ENCODE assay signal across 23 cellular contexts in genomic region chr1:16065197-16065576, GRCh38. TPM values are rescaled to one million over a fixed set of nuclear protein-coding genes. Genes with fewer than 3 reads are reported as not detected.
"Had no signal": no experiment of that assay in that cellular context is flagged by ENCODE, and none has a peak within 500 bp of the region (broad histone marks: within the 10 kb centered on the region; RNA-seq: fewer than 3 reads in every experiment).

No MANE protein-coding gene starts in this region.

- H3K4me3 ChIP-seq: dorsolateral prefrontal cortex, lower lobe of right lung, psoas muscle, SK-N-MC, testis, upper lobe of left lung had no signal

- H3K4me1 ChIP-seq: lower lobe of right lung, psoas muscle had no signal

- H3K36me3 ChIP-seq: lower lobe of right lung, upper lobe of left lung had no signal

- DNase-seq: activated CD8-positive, alpha-beta memory T cell treated with anti-CD3 and anti-CD28 coated beads, Interleukin-2, amount 50 U/mL, for 4 hours; activated effector memory CD4-positive, alpha-beta T cell treated with anti-CD3 and anti-CD28 coated beads, Interleukin-2, amount 50 U/mL, for 16 hours; activated T-cell treated with anti-CD3 and anti-CD28 coated beads, Interleukin-2, amount 50 U/mL, for 4 hours; endodermal cell; foreskin melanocyte; glutamatergic neuron; hippocampal formation; lower lobe of right lung; psoas muscle; right cardiac atrium; stimulated activated naive CD8-positive, alpha-beta T cell treated with anti-CD3 and anti-CD28 coated beads, Interleukin-15, amount 100 ng/mL, for 72 hours; upper lobe of left lung had no signal

- ATAC-seq: activated CD4-positive, CD25-positive, alpha-beta regulatory T cell treated with anti-CD3 and anti-CD28 coated beads, Interleukin-2, amount 50 U/mL, for 24 hours; activated naive CD4-positive, alpha-beta T cell treated with anti-CD3 and anti-CD28 coated beads, Interleukin-2, amount 50 U/mL, for 72 hours; activated T-cell treated with anti-CD3 and anti-CD28 coated beads, Interleukin-2, amount 50 U/mL, for 4 hours; lower lobe of right lung; psoas muscle; right cardiac atrium; stimulated activated naive CD8-positive, alpha-beta T cell treated with anti-CD3 and anti-CD28 coated beads, Interleukin-15, amount 100 ng/mL, for 72 hours had no signal

- H3K27me3 ChIP-seq: dorsolateral prefrontal cortex, testis, upper lobe of left lung had no signal

- H3K27ac Mint-ChIP-seq: endodermal cell had no signal

- H3K36me3 Mint-ChIP-seq: activated naive CD4-positive, alpha-beta T cell treated with anti-CD3 and anti-CD28 coated beads, Interleukin-2, amount 50 U/mL, for 72 hours; brain had no signal

- H3K27ac ChIP-seq: lower lobe of right lung, psoas muscle, SK-N-MC, testis, upper lobe of left lung had no signal

- H3K9me3 ChIP-seq: lower lobe of right lung, psoas muscle, testis, upper lobe of left lung had no signal

- H3K4me3 Mint-ChIP-seq: activated T-cell treated with anti-CD3 and anti-CD28 coated beads, Interleukin-2, amount 50 U/mL, for 4 hours; brain; endodermal cell; stimulated activated naive CD8-positive, alpha-beta T cell treated with anti-CD3 and anti-CD28 coated beads, Interleukin-15, amount 100 ng/mL, for 72 hours had no signal

- H3K9me3 Mint-ChIP-seq: activated naive CD4-positive, alpha-beta T cell treated with anti-CD3 and anti-CD28 coated beads, Interleukin-2, amount 50 U/mL, for 72 hours; activated T-cell treated with anti-CD3 and anti-CD28 coated beads, Interleukin-2, amount 50 U/mL, for 4 hours; brain; endodermal cell; stimulated activated naive CD8-positive, alpha-beta T cell treated with anti-CD3 and anti-CD28 coated beads, Interleukin-15, amount 100 ng/mL, for 72 hours had no signal

RNA-seq across cellular contexts. Expression of gene FAM131C, which starts 8.3 kb away (rescaled TPM):
- total RNA-seq: lower lobe of right lung, psoas muscle, skeletal muscle tissue had no signal

RNA-seq across cellular contexts. Expression of gene CLCNKB, which starts 21.6 kb away (rescaled TPM):
- total RNA-seq: activated naive CD4-positive, alpha-beta T cell treated with anti-CD3 and anti-CD28 coated beads, Interleukin-2, amount 50 U/mL, for 72 hours; activated T-cell treated with anti-CD3 and anti-CD28 coated beads, Interleukin-2, amount 50 U/mL, for 4 hours; skeletal muscle tissue had no signal
- polyA plus RNA-seq: neural cell had no signal

RNA-seq across cellular contexts. Expression of gene CLCNKA, which starts 43.4 kb away (rescaled TPM):
- total RNA-seq: activated T-cell treated with anti-CD3 and anti-CD28 coated beads, Interleukin-2, amount 50 U/mL, for 4 hours; epithelial cell of proximal tubule; osteoblast had no signal
- polyA plus RNA-seq: fibroblast of lung, neural cell had no signal

RNA-seq across cellular contexts. Expression of gene HSPB7, which starts 47.3 kb away (rescaled TPM):
- total RNA-seq: activated naive CD4-positive, alpha-beta T cell treated with anti-CD3 and anti-CD28 coated beads, Interleukin-2, amount 50 U/mL, for 72 hours; epithelial cell of proximal tubule had no signal
- polyA plus RNA-seq: neural cell had no signal
